In the genomic region with DNA sequence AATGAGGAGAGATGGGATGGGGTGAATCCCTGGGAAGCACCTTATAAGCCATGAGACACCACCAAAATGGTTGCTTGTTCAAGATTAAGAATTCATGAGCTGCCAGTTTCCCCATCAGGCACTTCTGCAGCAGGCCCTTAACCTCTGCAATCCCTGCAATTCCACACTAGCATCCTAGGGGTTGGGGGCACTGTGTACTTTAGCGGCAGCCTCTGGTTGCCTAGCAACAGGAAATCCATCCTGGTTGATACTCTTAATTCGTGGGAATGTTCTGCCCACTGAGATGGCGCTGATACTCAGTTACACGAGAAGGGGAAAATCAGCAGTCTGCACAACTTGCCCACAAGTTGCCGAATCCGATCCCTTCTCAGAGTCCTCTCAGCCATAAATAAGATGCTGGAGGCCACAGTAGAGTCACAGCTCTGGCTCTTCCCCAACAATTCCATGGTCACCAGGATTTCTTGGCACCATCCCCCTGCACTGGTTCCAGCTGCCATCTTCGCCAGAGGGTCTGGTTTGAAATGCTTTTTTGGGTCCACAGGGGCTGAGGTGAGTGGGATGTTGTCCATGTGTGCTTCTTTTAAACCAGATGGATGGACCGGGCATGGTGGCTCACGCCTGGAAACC, we compare ENCODE assay signal across 28 cellular contexts. TPM values are rescaled to one million over a fixed set of nuclear protein-coding genes. Genes with fewer than 3 reads are reported as not detected.
DNase-seq lines count a peak whose midpoint lies in the region; ATAC-seq, FAIRE-seq and TF ChIP-seq lines count a peak whose summit lies in the region.
"Had no signal": no experiment of that assay in that cellular context is flagged by ENCODE, and none has a peak within 500 bp of the region (broad histone marks: within the 10 kb centered on the region; RNA-seq: fewer than 3 reads in every experiment).

No MANE protein-coding gene starts in this region.

- TF ChIP-seq RAD21 in SK-N-SH (IDR thresholded peaks at IDR 0.05; ENCODE audit: low read length): no peak

- ATAC-seq in SK-N-SH treated with all-trans-retinoic acid at 6 μM for 48 hours (no peak), GM21515 (IDR thresholded peaks at IDR 0.05; ENCODE audit: unreplicated experiment) (no peak), HG02798 (IDR thresholded peaks at IDR 0.05; ENCODE audit: poor library complexity, unreplicated experiment) (no peak)
- ATAC-seq: naive thymus-derived CD8-positive, alpha-beta T cell; pancreas; sciatic nerve had no signal

- no peak overlapping the region; a peak in 1 of 4 replicates for H3K27ac ChIP-seq in SK-N-SH (ENCODE audit: low read depth in 2 of 2, low read length in 1 of 2)
- H3K27ac ChIP-seq: C4-2B, GM23248, HL-60, pancreas had no signal

- FAIRE-seq in urothelium cell line (lab: Jason Lieb, UNC): peak; percentile 95
- FAIRE-seq: endometrium, pancreas had no signal

- no peaks in the 10 kb centered on the region for H3K9me2 ChIP-seq in SK-N-SH

- CTCF ChIA-PET in SK-N-SH (lab: Yijun Ruan, JAX): interaction anchor here (0.9 kb wide), 1 partner anchor 37 kb away, joined by 3 read pairs; no protein-coding TSS in a partner anchor

- peaks cover 0 to 4% of the 10 kb centered on the region in 2 experiments for H3K36me3 ChIP-seq in SK-N-SH (replicated peaks in 1 of 2; ENCODE audit: control insufficient read depth in 1 of 2, insufficient read depth in 2 of 2, low read length in 1 of 2)
- H3K36me3 ChIP-seq: pancreas had no signal

- 86% methylated on average over 7 of the region's 9 CpGs for WGBS in SK-N-SH (ENCODE audit: low lambda C conversion rate)

- peaks cover 0 to 17% of the 10 kb centered on the region in 2 experiments; a peak in 1 of 4 replicates for H3K4me1 ChIP-seq in SK-N-SH (ENCODE audit: control insufficient read depth in 1 of 2, insufficient read depth in 2 of 2, low read depth in 1 of 2, low read length in 1 of 2)

- H3K9ac ChIP-seq in SK-N-SH: no peak overlapping the region
- H3K9ac ChIP-seq: GM23248 had no signal

- no peaks in the 10 kb centered on the region for H3K27me3 ChIP-seq in SK-N-SH (ENCODE audit: insufficient read depth)
- H3K27me3 ChIP-seq: pancreas had no signal

- H3K9me3 ChIP-seq in SK-N-SH: no peaks in the 10 kb centered on the region
- H3K9me3 ChIP-seq: pancreas had no signal

- TF ChIP-seq CTCF in SK-N-SH (IDR thresholded peaks at IDR 0.05): no peak

- H4K20me1 ChIP-seq in SK-N-SH (ENCODE audit: insufficient read depth): no peaks in the 10 kb centered on the region; the same call in 1 of the 2 replicates

- POLR2A ChIA-PET in SK-N-SH (lab: Yijun Ruan, JAX): no interaction called here

- in situ Hi-C loops in SK-MEL-5 (cut with HindIII; ENCODE audit: low pct_unique_long_range_greater_than_20kb, low sequenced_read_pairs): no loop called here

- no peak overlapping the region for H2AFZ ChIP-seq in SK-N-SH (ENCODE audit: low read depth)
- H2AFZ ChIP-seq: GM23248 had no signal

- TF ChIP-seq EP300 in SK-N-SH (IDR thresholded peaks at IDR 0.05; ENCODE audit: borderline replicate concordance in 1 of 2, low read depth in 1 of 2, low read length in 1 of 2): no peak

- no peaks in the 10 kb centered on the region for H3K79me2 ChIP-seq in SK-N-SH (ENCODE audit: insufficient read depth)

- no peak overlapping the region for H3K4me2 ChIP-seq in SK-N-SH

- H3K4me3 ChIP-seq in SK-N-SH (ENCODE audit: low read depth in 2 of 2, low read length in 1 of 2): no peak overlapping the region
- H3K4me3 ChIP-seq: coronary artery, GM23248, pancreas had no signal

- DNase-seq in SK-N-SH (peak; percentile 60), SK-MEL-5 (ENCODE audit: low read depth, low spot score) (peak; percentile 18), medulla oblongata (ENCODE audit: extremely low spot score) (peak; percentile 36), urothelium cell line (ENCODE audit: low spot score) (no peak), GOT3 (lab: John Stamatoyannopoulos, UW) (no peak)
- DNase-seq: ACHN; activated B cell treated with CpG ODN at 0.5 μM for 24 hours; activated CD4-positive, alpha-beta T cell treated with anti-CD3 and anti-CD28 coated beads, Interleukin-2, amount 50 U/mL, for 48 hours; activated gamma-delta T cell; Calu3; GM23248; NCI-H146; NCI-H226; pancreas; T-helper 9 cell had no signal

- no peaks in the 10 kb centered on the region for H3F3A ChIP-seq in SK-N-SH (replicated peaks; ENCODE audit: insufficient read depth)

TF ChIP-seq in SK-N-SH, 30 proteins besides CTCF, POLR2A, EP300 and RAD21 (continues in another document):
- no peak for TF ChIP-seq MEF2A (IDR thresholded peaks at IDR 0.05; ENCODE audit: borderline replicate concordance, low read depth)
- TF ChIP-seq, protein P1, sequence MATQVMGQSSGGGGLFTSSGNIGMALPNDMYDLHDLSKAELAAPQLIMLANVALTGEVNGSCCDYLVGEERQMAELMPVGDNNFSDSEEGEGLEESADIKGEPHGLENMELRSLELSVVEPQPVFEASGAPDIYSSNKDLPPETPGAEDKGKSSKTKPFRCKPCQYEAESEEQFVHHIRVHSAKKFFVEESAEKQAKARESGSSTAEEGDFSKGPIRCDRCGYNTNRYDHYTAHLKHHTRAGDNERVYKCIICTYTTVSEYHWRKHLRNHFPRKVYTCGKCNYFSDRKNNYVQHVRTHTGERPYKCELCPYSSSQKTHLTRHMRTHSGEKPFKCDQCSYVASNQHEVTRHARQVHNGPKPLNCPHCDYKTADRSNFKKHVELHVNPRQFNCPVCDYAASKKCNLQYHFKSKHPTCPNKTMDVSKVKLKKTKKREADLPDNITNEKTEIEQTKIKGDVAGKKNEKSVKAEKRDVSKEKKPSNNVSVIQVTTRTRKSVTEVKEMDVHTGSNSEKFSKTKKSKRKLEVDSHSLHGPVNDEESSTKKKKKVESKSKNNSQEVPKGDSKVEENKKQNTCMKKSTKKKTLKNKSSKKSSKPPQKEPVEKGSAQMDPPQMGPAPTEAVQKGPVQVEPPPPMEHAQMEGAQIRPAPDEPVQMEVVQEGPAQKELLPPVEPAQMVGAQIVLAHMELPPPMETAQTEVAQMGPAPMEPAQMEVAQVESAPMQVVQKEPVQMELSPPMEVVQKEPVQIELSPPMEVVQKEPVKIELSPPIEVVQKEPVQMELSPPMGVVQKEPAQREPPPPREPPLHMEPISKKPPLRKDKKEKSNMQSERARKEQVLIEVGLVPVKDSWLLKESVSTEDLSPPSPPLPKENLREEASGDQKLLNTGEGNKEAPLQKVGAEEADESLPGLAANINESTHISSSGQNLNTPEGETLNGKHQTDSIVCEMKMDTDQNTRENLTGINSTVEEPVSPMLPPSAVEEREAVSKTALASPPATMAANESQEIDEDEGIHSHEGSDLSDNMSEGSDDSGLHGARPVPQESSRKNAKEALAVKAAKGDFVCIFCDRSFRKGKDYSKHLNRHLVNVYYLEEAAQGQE (IDR thresholded peaks at IDR 0.05; ENCODE audit: low read depth, low read length): no peak
- TF ChIP-seq TAF1 (IDR thresholded peaks at IDR 0.05; ENCODE audit: borderline replicate concordance, low read depth, low read length): no peak

TF ChIP-seq in SK-N-SH treated with all-trans-retinoic acid at 6 μM for 48 hours, 23 proteins besides CTCF, POLR2A, EP300 and RAD21 (continues in another document):
- TF ChIP-seq ZNF565 (CRISPR knock-in tag; conservative IDR thresholded peaks at IDR 0.05; ENCODE audit: low read depth) (no peak), BACH2 (CRISPR knock-in tag; IDR thresholded peaks at IDR 0.05; ENCODE audit: borderline replicate concordance) (no peak), RARB (CRISPR knock-in tag; IDR thresholded peaks at IDR 0.05) (no peak), TCF4 (CRISPR knock-in tag; IDR thresholded peaks at IDR 0.05; ENCODE audit: borderline replicate concordance) (no peak), ISL1 (CRISPR knock-in tag; IDR thresholded peaks at IDR 0.05) (no peak), PPARA (CRISPR knock-in tag; IDR thresholded peaks at IDR 0.05; ENCODE audit: borderline replicate concordance) (no peak), OSR1 (CRISPR knock-in tag; IDR thresholded peaks at IDR 0.05) (no peak), ZC3H10 (CRISPR knock-in tag; IDR thresholded peaks at IDR 0.05) (no peak), ARNTL (CRISPR knock-in tag; IDR thresholded peaks at IDR 0.05; ENCODE audit: borderline replicate concordance, low read depth) (no peak)
- TF ChIP-seq, protein P2, sequence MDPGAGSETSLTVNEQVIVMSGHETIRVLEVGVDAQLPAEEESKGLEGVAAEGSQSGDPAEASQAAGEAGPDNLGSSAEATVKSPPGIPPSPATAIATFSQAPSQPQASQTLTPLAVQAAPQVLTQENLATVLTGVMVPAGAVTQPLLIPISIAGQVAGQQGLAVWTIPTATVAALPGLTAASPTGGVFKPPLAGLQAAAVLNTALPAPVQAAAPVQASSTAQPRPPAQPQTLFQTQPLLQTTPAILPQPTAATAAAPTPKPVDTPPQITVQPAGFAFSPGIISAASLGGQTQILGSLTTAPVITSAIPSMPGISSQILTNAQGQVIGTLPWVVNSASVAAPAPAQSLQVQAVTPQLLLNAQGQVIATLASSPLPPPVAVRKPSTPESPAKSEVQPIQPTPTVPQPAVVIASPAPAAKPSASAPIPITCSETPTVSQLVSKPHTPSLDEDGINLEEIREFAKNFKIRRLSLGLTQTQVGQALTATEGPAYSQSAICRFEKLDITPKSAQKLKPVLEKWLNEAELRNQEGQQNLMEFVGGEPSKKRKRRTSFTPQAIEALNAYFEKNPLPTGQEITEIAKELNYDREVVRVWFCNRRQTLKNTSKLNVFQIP (CRISPR knock-in tag; IDR thresholded peaks at IDR 0.05; ENCODE audit: borderline replicate concordance, low read depth): no peak
- TF ChIP-seq, protein P3, sequence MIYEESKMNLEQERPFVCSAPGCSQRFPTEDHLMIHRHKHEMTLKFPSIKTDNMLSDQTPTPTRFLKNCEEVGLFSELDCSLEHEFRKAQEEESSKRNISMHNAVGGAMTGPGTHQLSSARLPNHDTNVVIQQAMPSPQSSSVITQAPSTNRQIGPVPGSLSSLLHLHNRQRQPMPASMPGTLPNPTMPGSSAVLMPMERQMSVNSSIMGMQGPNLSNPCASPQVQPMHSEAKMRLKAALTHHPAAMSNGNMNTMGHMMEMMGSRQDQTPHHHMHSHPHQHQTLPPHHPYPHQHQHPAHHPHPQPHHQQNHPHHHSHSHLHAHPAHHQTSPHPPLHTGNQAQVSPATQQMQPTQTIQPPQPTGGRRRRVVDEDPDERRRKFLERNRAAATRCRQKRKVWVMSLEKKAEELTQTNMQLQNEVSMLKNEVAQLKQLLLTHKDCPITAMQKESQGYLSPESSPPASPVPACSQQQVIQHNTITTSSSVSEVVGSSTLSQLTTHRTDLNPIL (CRISPR knock-in tag; IDR thresholded peaks at IDR 0.05; ENCODE audit: low read depth): no peak

RNA-seq across cellular contexts. Expression of a gene that starts 57.6 kb away (rescaled TPM):
- polyA plus RNA-seq in SK-N-SH (2012; rRNA removed): 0.10 and 0.35 TPM in 2 replicates
- 0.12 and 0.13 TPM in 2 replicates for polyA plus RNA-seq in SK-N-SH (2012; cell fraction: cytosol; rRNA removed)
- 1.9 and 2.6 TPM in 2 replicates for polyA plus RNA-seq in SK-N-SH (2012; cell fraction: nucleus; rRNA removed)
- total RNA-seq in SK-MEL-5 (2014; rRNA removed; shearing (Covaris generic)): 0.24 TPM in 1 of 2 replicates, not detected in the other
- not detected in 2 replicates for polyA plus RNA-seq in SK-MEL-5 (2015; cell fraction: cytosol; rRNA removed)
- 0.51 TPM in 1 of 2 replicates, not detected in the other for polyA plus RNA-seq in SK-MEL-5 (2015; cell fraction: nucleus; rRNA removed)
- total RNA-seq: activated B cell treated with CpG ODN at 0.5 μM for 24 hours; fibroblast of lung; GM23248; M059J; naive thymus-derived CD8-positive, alpha-beta T cell; RPMI7951; sciatic nerve; ureter had no signal
- polyA plus RNA-seq: fibroblast of lung; GM23248; naive thymus-derived CD8-positive, alpha-beta T cell had no signal

Comparison
In these comparisons a context has a peak if more than half of its experiments do, and no peak if none do; other contexts are left out.
1. DNase-seq: peak in SK-N-SH (single experiment), SK-MEL-5 (single experiment) and medulla oblongata (single experiment); none in urothelium cell line (single experiment) and GOT3 (single experiment).